ENCODE assay signal across 8 cellular contexts in the genomic region with DNA sequence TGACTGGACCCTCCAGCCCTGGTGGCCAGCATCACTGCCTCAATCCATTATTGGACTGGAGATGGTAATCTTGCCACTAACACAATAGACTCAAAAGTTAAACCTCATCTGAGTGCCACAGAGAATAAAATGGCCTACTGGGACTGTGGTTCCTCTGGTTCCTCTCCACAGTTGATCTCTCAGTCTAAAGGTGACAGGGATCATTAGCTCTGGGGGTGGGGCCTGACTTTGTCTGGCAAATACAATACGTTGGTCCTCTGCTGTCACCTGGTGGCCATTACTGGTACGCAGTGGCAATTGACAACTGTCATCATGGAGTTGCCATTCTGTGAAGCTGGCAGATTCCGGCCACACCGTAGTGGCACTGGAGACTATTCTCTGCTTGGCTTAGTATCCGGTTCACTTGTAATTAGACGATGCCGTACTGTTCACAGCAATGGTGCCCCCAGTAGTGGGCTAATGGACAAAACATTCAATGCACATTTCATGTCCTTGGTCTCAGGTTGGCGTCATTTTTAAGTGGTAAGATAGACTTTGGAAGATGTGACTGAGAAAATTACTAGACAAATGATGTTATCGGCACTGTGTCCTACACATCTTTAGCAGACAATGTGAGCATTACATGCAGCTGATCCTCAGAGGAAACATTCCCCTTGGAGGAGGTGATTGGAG. TPM values are rescaled to one million over a fixed set of nuclear protein-coding genes. Genes with fewer than 3 reads are reported as not detected.
A peak's percentile ranks its signal among the peaks of the same experiment; 100 is the strongest.
DNase-seq lines count a peak whose midpoint lies in the region; ATAC-seq and TF ChIP-seq lines count a peak whose summit lies in the region.

No MANE protein-coding gene starts in this region.

- peaks cover 27% of the 10 kb centered on the region for H3K9me3 Mint-ChIP-seq in neural crest cell

- no peak overlapping the region for H2AFZ ChIP-seq in DND-41 (ENCODE audit: low read depth, low read length)
- H2AFZ ChIP-seq in OCI-LY7 (ENCODE audit: low read length) = no peak overlapping the region
- H2AFZ ChIP-seq in fibroblast of lung (ENCODE audit: low read length) = no peak overlapping the region

- H3K27ac Mint-ChIP-seq in neural crest cell (ENCODE audit: unreplicated experiment) = no peak overlapping the region

- H3K4me2 ChIP-seq in DND-41 (ENCODE audit: insufficient read depth, low read length) (no peak overlapping the region), OCI-LY7 (ENCODE audit: low read length) (no peak overlapping the region), fibroblast of lung (ENCODE audit: extremely low read depth, insufficient read depth, low read length) (no peak overlapping the region)

- H4K20me1 ChIP-seq in DND-41 (ENCODE audit: insufficient read depth, low read length) (no peaks in the 10 kb centered on the region), OCI-LY7 (ENCODE audit: insufficient read depth, low read length) (no peaks in the 10 kb centered on the region), fibroblast of lung (ENCODE audit: control insufficient read depth, extremely low read depth, insufficient read depth, low read length) (no peaks in the 10 kb centered on the region)

- no peaks in the 10 kb centered on the region for H3K27me3 Mint-ChIP-seq in neural crest cell (ENCODE audit: low read depth)

- peak; percentile 94 for TF ChIP-seq CTCF in DND-41 (IDR thresholded peaks at IDR 0.05; ENCODE audit: borderline replicate concordance, extremely low read depth, low read length, poor library complexity, severe bottlenecking)
- peak; percentile 94 for TF ChIP-seq CTCF in OCI-LY7 (conservative IDR thresholded peaks at IDR 0.05; ENCODE audit: low read length)
- TF ChIP-seq CTCF in fibroblast of lung (conservative IDR thresholded peaks at IDR 0.05 in 1 of 2, IDR thresholded peaks at IDR 0.05 in 1 of 2; ENCODE audit: low read depth in 1 of 2, low read length in 2 of 2) = peak; percentile 97 to 99
- TF ChIP-seq CTCF in neural crest cell (conservative IDR thresholded peaks at IDR 0.05) = peak; percentile 84

- intact Hi-C loops in OCI-LY7 (cut with micrococcal nuclease; ENCODE audit: unreplicated experiment) = loop anchor here (1.0 to 10.0 kb wide), 7 partner anchors 44 to 722 kb away; no protein-coding TSS in a partner anchor

- no peak overlapping the region for H3K4me3 Mint-ChIP-seq in neural crest cell

- H3K36me3 ChIP-seq in DND-41 (ENCODE audit: insufficient read depth, low read length) (no peaks in the 10 kb centered on the region), OCI-LY7 (ENCODE audit: insufficient read depth, low read length) (no peaks in the 10 kb centered on the region), fibroblast of lung (ENCODE audit: control insufficient read depth, insufficient read depth, low read length) (no peaks in the 10 kb centered on the region)

- no peaks in the 10 kb centered on the region for H3K9me2 ChIP-seq in OCI-LY7 (ENCODE audit: insufficient read depth, low read length)

- H3K27ac ChIP-seq in DND-41 (ENCODE audit: low read length) (no peak overlapping the region), OCI-LY7 (ENCODE audit: low read depth, low read length, poor library complexity, severe bottlenecking) (no peak overlapping the region), fibroblast of lung (ENCODE audit: insufficient read depth, low read length) (no peak overlapping the region)

- H3K9ac ChIP-seq in DND-41 (ENCODE audit: low read depth, low read length) = no peak overlapping the region
- H3K9ac ChIP-seq in fibroblast of lung (ENCODE audit: insufficient read depth, low read length) = no peak overlapping the region

- POLR2A ChIA-PET in OCI-LY7 (lab: Charles Lee) = interaction anchor here (0.6 to 1.0 kb wide), 2 partner anchors 67 to 151 kb away, joined by 3 to 4 read pairs; no protein-coding TSS in a partner anchor

- H3K4me3 ChIP-seq in DND-41 (ENCODE audit: low read depth in 1 of 2, low read length in 2 of 2) = no peak overlapping the region
- H3K4me3 ChIP-seq in OCI-LY7 (ENCODE audit: low read depth, low read length, poor library complexity, severe bottlenecking) = no peak overlapping the region
- H3K4me3 ChIP-seq in fibroblast of lung (replicated peaks in 1 of 4; ENCODE audit: control extremely low read depth in 1 of 4, insufficient read depth in 1 of 4, low read depth in 3 of 4, low read length in 4 of 4) = no peak overlapping the region

- peak; percentile 78 for DNase-seq in DND-41
- peak; percentile 68 for DNase-seq in HuH-7 (ENCODE audit: low spot score)
- DNase-seq in OCI-LY7 (ENCODE audit: low spot score) = peak; percentile 82
- peak; percentile 74 for DNase-seq in activated T-cell treated with anti-CD3 and anti-CD28 coated beads for 48 hours (ENCODE audit: low read depth)
- DNase-seq in fibroblast of lung (ENCODE audit: low read depth in 2 of 2) = peak; percentile 28 to 59
- peak; percentile 70 for DNase-seq in neural crest cell (ENCODE audit: low read depth, low spot score)
- DNase-seq in superior temporal gyrus (ENCODE audit: extremely low spot score) = peak; percentile 73

- CTCF ChIA-PET in OCI-LY7 (lab: Charles Lee; ENCODE audit: unreplicated experiment) = interaction anchor here (0.6 to 1.6 kb wide), 4 partner anchors 73 to 477 kb away, joined by 3 to 8 read pairs (median 4); no protein-coding TSS in a partner anchor

- no peaks in the 10 kb centered on the region for H3K79me2 ChIP-seq in DND-41 (ENCODE audit: insufficient read depth, low read length)
- no peaks in the 10 kb centered on the region for H3K79me2 ChIP-seq in OCI-LY7 (ENCODE audit: insufficient read depth, low read depth, low read length)
- no peaks in the 10 kb centered on the region for H3K79me2 ChIP-seq in fibroblast of lung (ENCODE audit: control insufficient read depth, insufficient read depth, low read length)

- ATAC-seq in DND-41 (ENCODE audit: insufficient read depth, low read depth) = peak; percentile 91
- ATAC-seq in GM21619 (IDR thresholded peaks at IDR 0.05; ENCODE audit: unreplicated experiment) = peak; percentile 93

- peaks cover 17% of the 10 kb centered on the region for H3K36me3 Mint-ChIP-seq in neural crest cell (ENCODE audit: low read depth)

- H3K4me1 Mint-ChIP-seq in neural crest cell = peaks cover 6% of the 10 kb centered on the region

- H3K27me3 ChIP-seq in DND-41 (ENCODE audit: insufficient read depth, low read length, poor library complexity) (peaks cover 5% of the 10 kb centered on the region), fibroblast of lung (ENCODE audit: control insufficient read depth, insufficient read depth, low read length) (no peaks in the 10 kb centered on the region)

- H3K4me1 ChIP-seq in DND-41 (ENCODE audit: insufficient read depth, low read length) (no peaks in the 10 kb centered on the region), OCI-LY7 (ENCODE audit: insufficient read depth, low read length, poor library complexity, severe bottlenecking) (no peaks in the 10 kb centered on the region), fibroblast of lung (ENCODE audit: control insufficient read depth, extremely low read depth, insufficient read depth, low read length) (no peaks in the 10 kb centered on the region)

- H3K9me3 ChIP-seq in DND-41 (ENCODE audit: insufficient read depth, low read length, severe bottlenecking) = peaks cover 4% of the 10 kb centered on the region
- peaks cover 10% of the 10 kb centered on the region; the same call in 1 of the 2 replicates for H3K9me3 ChIP-seq in OCI-LY7 (ENCODE audit: low read length)
- no peaks in the 10 kb centered on the region for H3K9me3 ChIP-seq in fibroblast of lung (ENCODE audit: control insufficient read depth, insufficient read depth, low read depth, low read length)

- no TSS peak for BruUV-seq in OCI-LY7 (replicated peaks; lab: Mats Ljungman, UMichigan)

RNA-seq across cellular contexts. Expression of gene FGFBP2, which starts 6.7 kb away (rescaled TPM):
- not detected in 2 replicates for total RNA-seq in OCI-LY7 (2014; rRNA removed; shearing (Covaris generic))
- not detected in 2 replicates for total RNA-seq in OCI-LY7 (2022)
- not detected in 2 replicates for total RNA-seq in fibroblast of lung
- 0.09 TPM in 1 of 2 replicates, not detected in the other for polyA plus RNA-seq in fibroblast of lung
- 0.15 TPM in 1 of 2 replicates, not detected in the other for polyA plus RNA-seq in fibroblast of lung (2012)
- not detected in 2 replicates for polyA minus RNA-seq in fibroblast of lung (ENCODE audit: low replicate concordance)
- 0.28 TPM in 1 of 2 replicates, not detected in the other for total RNA-seq in neural crest cell

RNA-seq across cellular contexts. Expression of gene FGFBP1, which starts 17.8 kb away (rescaled TPM):
- total RNA-seq in OCI-LY7 (2014; rRNA removed; shearing (Covaris generic)) = not detected in 2 replicates
- not detected in 2 replicates for total RNA-seq in OCI-LY7 (2022)
- not detected in 2 replicates for total RNA-seq in fibroblast of lung
- not detected in 2 replicates for polyA plus RNA-seq in fibroblast of lung
- polyA plus RNA-seq in fibroblast of lung (2012) = not detected in 2 replicates
- not detected in 2 replicates for polyA minus RNA-seq in fibroblast of lung (ENCODE audit: low replicate concordance)
- total RNA-seq in neural crest cell = not detected in 2 replicates
